10 cellular contexts compared by ENCODE assay signal in genomic region chr1:169793730-169794129, GRCh38. TPM values are rescaled to one million over a fixed set of nuclear protein-coding genes. Genes with fewer than 3 reads are reported as not detected.
DNase-seq lines count a peak whose midpoint lies in the region; ATAC-seq and TF ChIP-seq lines count a peak whose summit lies in the region.
"Had no signal": no experiment of that assay in that cellular context is flagged by ENCODE, and none has a peak within 500 bp of the region (broad histone marks: within the 10 kb centered on the region; RNA-seq: fewer than 3 reads in every experiment).

No MANE protein-coding gene starts in this region.

- no peak for ATAC-seq in activated naive CD4-positive, alpha-beta T cell treated with anti-CD3 and anti-CD28 coated beads, Interleukin-2, amount 50 U/mL, for 72 hours
- ATAC-seq in stimulated activated naive CD8-positive, alpha-beta T cell treated with anti-CD3 and anti-CD28 coated beads, Interleukin-15, amount 100 ng/mL, for 72 hours: no peak
- no peak for ATAC-seq in GM18873 (IDR thresholded peaks at IDR 0.05; ENCODE audit: low FRiP score, unreplicated experiment)

- DNase-seq in T-helper 2 cell treated with Interferon-gamma antibody and Interleukin-4, amounts not matched to agents 5 μg/mL and 100 μg/mL, for 36 hours (ENCODE audit: low spot score): no peak
- DNase-seq in T-helper 2 cell (no peak), WERI-Rb-1 (no peak), NCI-H345 (lab: John Stamatoyannopoulos, UW) (no peak)
- DNase-seq in activated naive CD4-positive, alpha-beta T cell treated with anti-CD3 and anti-CD28 coated beads, Interleukin-2, amount 50 U/mL, for 72 hours (ENCODE audit: low spot score in 2 of 2): no peak
- no peak for DNase-seq in stimulated activated naive CD8-positive, alpha-beta T cell treated with anti-CD3 and anti-CD28 coated beads, Interleukin-15, amount 100 ng/mL, for 72 hours

- peaks cover 3% of the 10 kb centered on the region for H3K27me3 Mint-ChIP-seq in T-helper 2 cell treated with Interferon-gamma antibody and Interleukin-4, amounts not matched to agents 5 μg/mL and 100 μg/mL, for 36 hours (ENCODE audit: low read depth)
- no peaks in the 10 kb centered on the region for H3K27me3 Mint-ChIP-seq in stimulated activated naive CD8-positive, alpha-beta T cell treated with anti-CD3 and anti-CD28 coated beads, Interleukin-15, amount 100 ng/mL, for 72 hours

- peaks cover 5% of the 10 kb centered on the region; the same call in 1 of the 2 replicates for H3K9me3 ChIP-seq in iPS-20b (ENCODE audit: insufficient read depth, low read depth, low read length)
- H3K9me3 ChIP-seq in WERI-Rb-1 (ENCODE audit: severe bottlenecking): no peaks in the 10 kb centered on the region

- H3K36me3 ChIP-seq in iPS-20b (ENCODE audit: insufficient read depth, low read depth, low read length): peaks cover 10% of the 10 kb centered on the region
- no peaks in the 10 kb centered on the region for H3K36me3 ChIP-seq in WERI-Rb-1

- TF ChIP-seq CTCF in WERI-Rb-1 (IDR thresholded peaks at IDR 0.05; ENCODE audit: low read depth, low read length): no peak

- peak overlapping the region; percentile 94 for H3K4me3 Mint-ChIP-seq in T-helper 2 cell treated with Interferon-gamma antibody and Interleukin-4, amounts not matched to agents 5 μg/mL and 100 μg/mL, for 36 hours
- peak overlapping the region; percentile 87 to 96 for H3K4me3 Mint-ChIP-seq in stimulated activated naive CD8-positive, alpha-beta T cell treated with anti-CD3 and anti-CD28 coated beads, Interleukin-15, amount 100 ng/mL, for 72 hours

- peak overlapping the region; percentile 99; the same call in 1 of the 2 replicates for H3K9ac ChIP-seq in iPS-20b (ENCODE audit: low read depth, low read length)

- no peaks in the 10 kb centered on the region for H3K27me3 ChIP-seq in iPS-20b (ENCODE audit: insufficient read depth, low read length)
- H3K27me3 ChIP-seq in WERI-Rb-1 (ENCODE audit: insufficient read depth, low read depth, severe bottlenecking): no peaks in the 10 kb centered on the region

- H3K4me3 ChIP-seq in iPS-20b (ENCODE audit: low read length): peak overlapping the region; percentile 99
- no peak overlapping the region for H3K4me3 ChIP-seq in WERI-Rb-1 (ENCODE audit: low read depth, low read length)

- H3K36me3 Mint-ChIP-seq in T-helper 2 cell treated with Interferon-gamma antibody and Interleukin-4, amounts not matched to agents 5 μg/mL and 100 μg/mL, for 36 hours (ENCODE audit: low read depth): peaks cover 37% of the 10 kb centered on the region
- H3K36me3 Mint-ChIP-seq in activated naive CD4-positive, alpha-beta T cell treated with anti-CD3 and anti-CD28 coated beads, Interleukin-2, amount 50 U/mL, for 72 hours: peaks cover 46% of the 10 kb centered on the region in 2 donors

- H3K4me1 ChIP-seq in iPS-20b (ENCODE audit: insufficient read depth, low read length): peaks cover 12% of the 10 kb centered on the region

- H3K4me1 Mint-ChIP-seq in T-helper 2 cell treated with Interferon-gamma antibody and Interleukin-4, amounts not matched to agents 5 μg/mL and 100 μg/mL, for 36 hours (ENCODE audit: low read depth): peaks cover 41% of the 10 kb centered on the region
- H3K4me1 Mint-ChIP-seq in stimulated activated naive CD8-positive, alpha-beta T cell treated with anti-CD3 and anti-CD28 coated beads, Interleukin-15, amount 100 ng/mL, for 72 hours: peaks cover 47% of the 10 kb centered on the region

- peak overlapping the region; percentile 98 for H3K27ac ChIP-seq in iPS-20b (ENCODE audit: low read length)
- H3K27ac ChIP-seq in WERI-Rb-1: no peak overlapping the region

- no peaks in the 10 kb centered on the region for H3K9me3 Mint-ChIP-seq in T-helper 2 cell treated with Interferon-gamma antibody and Interleukin-4, amounts not matched to agents 5 μg/mL and 100 μg/mL, for 36 hours
- no peaks in the 10 kb centered on the region for H3K9me3 Mint-ChIP-seq in activated naive CD4-positive, alpha-beta T cell treated with anti-CD3 and anti-CD28 coated beads, Interleukin-2, amount 50 U/mL, for 72 hours
- H3K9me3 Mint-ChIP-seq in stimulated activated naive CD8-positive, alpha-beta T cell treated with anti-CD3 and anti-CD28 coated beads, Interleukin-15, amount 100 ng/mL, for 72 hours: no peaks in the 10 kb centered on the region

- H3K27ac Mint-ChIP-seq in T-helper 2 cell treated with Interferon-gamma antibody and Interleukin-4, amounts not matched to agents 5 μg/mL and 100 μg/mL, for 36 hours: peak overlapping the region; percentile 97
- peak overlapping the region; percentile 15 to 96 for H3K27ac Mint-ChIP-seq in activated naive CD4-positive, alpha-beta T cell treated with anti-CD3 and anti-CD28 coated beads, Interleukin-2, amount 50 U/mL, for 72 hours
- peak overlapping the region in 1 of 2 donors; percentile 47 for H3K27ac Mint-ChIP-seq in stimulated activated naive CD8-positive, alpha-beta T cell treated with anti-CD3 and anti-CD28 coated beads, Interleukin-15, amount 100 ng/mL, for 72 hours

RNA-seq across cellular contexts. Expression of gene METTL18, which starts 1.0 kb away (rescaled TPM):
- total RNA-seq in activated naive CD4-positive, alpha-beta T cell treated with anti-CD3 and anti-CD28 coated beads, Interleukin-2, amount 50 U/mL, for 72 hours: 10 to 100 TPM in 1 of 2 donors, 1 to 10 TPM in 1; 8.8 to 14.4 TPM

RNA-seq across cellular contexts. Expression of gene SELE, which starts 59.9 kb away (rescaled TPM):
- total RNA-seq in activated naive CD4-positive, alpha-beta T cell treated with anti-CD3 and anti-CD28 coated beads, Interleukin-2, amount 50 U/mL, for 72 hours: not detected
- total RNA-seq: H4, RPMI7951 had no signal
